1 cellular context compared by ENCODE assay signal in genomic region chr15:64216722-64217428, GRCh38.
TF ChIP-seq lines count a peak whose summit lies in the region.

No MANE protein-coding gene starts in this region.

TF ChIP-seq in HepG2, 621 proteins besides CTCF, POLR2A, EP300 and RAD21 (continued from another document and continues in another):
- TF ChIP-seq, protein P1, sequence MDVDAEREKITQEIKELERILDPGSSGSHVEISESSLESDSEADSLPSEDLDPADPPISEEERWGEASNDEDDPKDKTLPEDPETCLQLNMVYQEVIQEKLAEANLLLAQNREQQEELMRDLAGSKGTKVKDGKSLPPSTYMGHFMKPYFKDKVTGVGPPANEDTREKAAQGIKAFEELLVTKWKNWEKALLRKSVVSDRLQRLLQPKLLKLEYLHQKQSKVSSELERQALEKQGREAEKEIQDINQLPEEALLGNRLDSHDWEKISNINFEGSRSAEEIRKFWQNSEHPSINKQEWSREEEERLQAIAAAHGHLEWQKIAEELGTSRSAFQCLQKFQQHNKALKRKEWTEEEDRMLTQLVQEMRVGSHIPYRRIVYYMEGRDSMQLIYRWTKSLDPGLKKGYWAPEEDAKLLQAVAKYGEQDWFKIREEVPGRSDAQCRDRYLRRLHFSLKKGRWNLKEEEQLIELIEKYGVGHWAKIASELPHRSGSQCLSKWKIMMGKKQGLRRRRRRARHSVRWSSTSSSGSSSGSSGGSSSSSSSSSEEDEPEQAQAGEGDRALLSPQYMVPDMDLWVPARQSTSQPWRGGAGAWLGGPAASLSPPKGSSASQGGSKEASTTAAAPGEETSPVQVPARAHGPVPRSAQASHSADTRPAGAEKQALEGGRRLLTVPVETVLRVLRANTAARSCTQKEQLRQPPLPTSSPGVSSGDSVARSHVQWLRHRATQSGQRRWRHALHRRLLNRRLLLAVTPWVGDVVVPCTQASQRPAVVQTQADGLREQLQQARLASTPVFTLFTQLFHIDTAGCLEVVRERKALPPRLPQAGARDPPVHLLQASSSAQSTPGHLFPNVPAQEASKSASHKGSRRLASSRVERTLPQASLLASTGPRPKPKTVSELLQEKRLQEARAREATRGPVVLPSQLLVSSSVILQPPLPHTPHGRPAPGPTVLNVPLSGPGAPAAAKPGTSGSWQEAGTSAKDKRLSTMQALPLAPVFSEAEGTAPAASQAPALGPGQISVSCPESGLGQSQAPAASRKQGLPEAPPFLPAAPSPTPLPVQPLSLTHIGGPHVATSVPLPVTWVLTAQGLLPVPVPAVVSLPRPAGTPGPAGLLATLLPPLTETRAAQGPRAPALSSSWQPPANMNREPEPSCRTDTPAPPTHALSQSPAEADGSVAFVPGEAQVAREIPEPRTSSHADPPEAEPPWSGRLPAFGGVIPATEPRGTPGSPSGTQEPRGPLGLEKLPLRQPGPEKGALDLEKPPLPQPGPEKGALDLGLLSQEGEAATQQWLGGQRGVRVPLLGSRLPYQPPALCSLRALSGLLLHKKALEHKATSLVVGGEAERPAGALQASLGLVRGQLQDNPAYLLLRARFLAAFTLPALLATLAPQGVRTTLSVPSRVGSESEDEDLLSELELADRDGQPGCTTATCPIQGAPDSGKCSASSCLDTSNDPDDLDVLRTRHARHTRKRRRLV (CRISPR knock-in tag; IDR thresholded peaks at IDR 0.05): 0 out of 2 replicates have a peak, but pooled peaks have one; percentile 57
- no peak for TF ChIP-seq ZNF724P (CRISPR knock-in tag; IDR thresholded peaks at IDR 0.05; ENCODE audit: borderline replicate concordance)
- peak; percentile 87; the same call in 1 of the 2 replicates for TF ChIP-seq TBX2 (CRISPR knock-in tag; IDR thresholded peaks at IDR 0.05; ENCODE audit: borderline replicate concordance)
- peak; percentile 79; the same call in 1 of the 2 replicates for TF ChIP-seq ZNF670 (CRISPR knock-in tag; IDR thresholded peaks at IDR 0.05; ENCODE audit: borderline replicate concordance)
- peak; percentile 94 for TF ChIP-seq ZNF205 (CRISPR knock-in tag; IDR thresholded peaks at IDR 0.05)
- TF ChIP-seq, protein P2, sequence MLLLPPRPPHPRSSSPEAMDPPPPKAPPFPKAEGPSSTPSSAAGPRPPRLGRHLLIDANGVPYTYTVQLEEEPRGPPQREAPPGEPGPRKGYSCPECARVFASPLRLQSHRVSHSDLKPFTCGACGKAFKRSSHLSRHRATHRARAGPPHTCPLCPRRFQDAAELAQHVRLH (CRISPR knock-in tag; IDR thresholded peaks at IDR 0.05; ENCODE audit: borderline replicate concordance, low read depth): 0 out of 2 replicates have a peak, but pooled peaks have one; percentile 24
- TF ChIP-seq GABPB1 (CRISPR knock-in tag; IDR thresholded peaks at IDR 0.05): peak; percentile 25; the same call in 1 of the 2 replicates
- TF ChIP-seq, protein P3, sequence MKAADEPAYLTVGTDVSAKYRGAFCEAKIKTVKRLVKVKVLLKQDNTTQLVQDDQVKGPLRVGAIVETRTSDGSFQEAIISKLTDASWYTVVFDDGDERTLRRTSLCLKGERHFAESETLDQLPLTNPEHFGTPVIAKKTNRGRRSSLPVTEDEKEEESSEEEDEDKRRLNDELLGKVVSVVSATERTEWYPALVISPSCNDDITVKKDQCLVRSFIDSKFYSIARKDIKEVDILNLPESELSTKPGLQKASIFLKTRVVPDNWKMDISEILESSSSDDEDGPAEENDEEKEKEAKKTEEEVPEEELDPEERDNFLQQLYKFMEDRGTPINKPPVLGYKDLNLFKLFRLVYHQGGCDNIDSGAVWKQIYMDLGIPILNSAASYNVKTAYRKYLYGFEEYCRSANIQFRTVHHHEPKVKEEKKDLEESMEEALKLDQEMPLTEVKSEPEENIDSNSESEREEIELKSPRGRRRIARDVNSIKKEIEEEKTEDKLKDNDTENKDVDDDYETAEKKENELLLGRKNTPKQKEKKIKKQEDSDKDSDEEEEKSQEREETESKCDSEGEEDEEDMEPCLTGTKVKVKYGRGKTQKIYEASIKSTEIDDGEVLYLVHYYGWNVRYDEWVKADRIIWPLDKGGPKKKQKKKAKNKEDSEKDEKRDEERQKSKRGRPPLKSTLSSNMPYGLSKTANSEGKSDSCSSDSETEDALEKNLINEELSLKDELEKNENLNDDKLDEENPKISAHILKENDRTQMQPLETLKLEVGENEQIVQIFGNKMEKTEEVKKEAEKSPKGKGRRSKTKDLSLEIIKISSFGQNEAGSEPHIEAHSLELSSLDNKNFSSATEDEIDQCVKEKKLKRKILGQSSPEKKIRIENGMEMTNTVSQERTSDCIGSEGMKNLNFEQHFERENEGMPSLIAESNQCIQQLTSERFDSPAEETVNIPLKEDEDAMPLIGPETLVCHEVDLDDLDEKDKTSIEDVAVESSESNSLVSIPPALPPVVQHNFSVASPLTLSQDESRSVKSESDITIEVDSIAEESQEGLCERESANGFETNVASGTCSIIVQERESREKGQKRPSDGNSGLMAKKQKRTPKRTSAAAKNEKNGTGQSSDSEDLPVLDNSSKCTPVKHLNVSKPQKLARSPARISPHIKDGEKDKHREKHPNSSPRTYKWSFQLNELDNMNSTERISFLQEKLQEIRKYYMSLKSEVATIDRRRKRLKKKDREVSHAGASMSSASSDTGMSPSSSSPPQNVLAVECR (CRISPR knock-in tag; IDR thresholded peaks at IDR 0.05; ENCODE audit: borderline replicate concordance): peak; percentile 58; the same call in 1 of the 2 replicates
- no peak for TF ChIP-seq NAIF1 (CRISPR knock-in tag; IDR thresholded peaks at IDR 0.05; ENCODE audit: borderline replicate concordance)
- TF ChIP-seq, protein P4, sequence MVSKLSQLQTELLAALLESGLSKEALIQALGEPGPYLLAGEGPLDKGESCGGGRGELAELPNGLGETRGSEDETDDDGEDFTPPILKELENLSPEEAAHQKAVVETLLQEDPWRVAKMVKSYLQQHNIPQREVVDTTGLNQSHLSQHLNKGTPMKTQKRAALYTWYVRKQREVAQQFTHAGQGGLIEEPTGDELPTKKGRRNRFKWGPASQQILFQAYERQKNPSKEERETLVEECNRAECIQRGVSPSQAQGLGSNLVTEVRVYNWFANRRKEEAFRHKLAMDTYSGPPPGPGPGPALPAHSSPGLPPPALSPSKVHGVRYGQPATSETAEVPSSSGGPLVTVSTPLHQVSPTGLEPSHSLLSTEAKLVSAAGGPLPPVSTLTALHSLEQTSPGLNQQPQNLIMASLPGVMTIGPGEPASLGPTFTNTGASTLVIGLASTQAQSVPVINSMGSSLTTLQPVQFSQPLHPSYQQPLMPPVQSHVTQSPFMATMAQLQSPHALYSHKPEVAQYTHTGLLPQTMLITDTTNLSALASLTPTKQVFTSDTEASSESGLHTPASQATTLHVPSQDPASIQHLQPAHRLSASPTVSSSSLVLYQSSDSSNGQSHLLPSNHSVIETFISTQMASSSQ (IDR thresholded peaks at IDR 0.05; ENCODE audit: low read depth): peak; percentile 36
- TF ChIP-seq, protein P4 (CRISPR knock-in tag; IDR thresholded peaks at IDR 0.05; ENCODE audit: borderline replicate concordance): 0 out of 2 replicates have a peak, but pooled peaks have one; percentile 53
- no peak for TF ChIP-seq CCAR2 (optimal IDR thresholded peaks at IDR 0.05; ENCODE audit: low read depth, low read length)
- TF ChIP-seq MAFK (conservative IDR thresholded peaks at IDR 0.05 in 1 of 2, IDR thresholded peaks at IDR 0.05 in 1 of 2; ENCODE audit: low read length in 2 of 2): peak; percentile 70 to 86
- TF ChIP-seq MYC (CRISPR knock-in tag; IDR thresholded peaks at IDR 0.05; ENCODE audit: borderline replicate concordance): peak; percentile 87
- peak; percentile 57 for TF ChIP-seq ZNF264 (CRISPR knock-in tag; IDR thresholded peaks at IDR 0.05)
- TF ChIP-seq RFX5 (IDR thresholded peaks at IDR 0.05; ENCODE audit: low read depth, low read length): no peak
- TF ChIP-seq IRF2 (CRISPR knock-in tag; IDR thresholded peaks at IDR 0.05): peak; percentile 81; the same call in 1 of the 2 replicates
- 0 out of 2 replicates have a peak, but pooled peaks have one; percentile 11 for TF ChIP-seq ZNF121 (CRISPR knock-in tag; IDR thresholded peaks at IDR 0.05)
- no peak for TF ChIP-seq ZNF569 (CRISPR knock-in tag; IDR thresholded peaks at IDR 0.05; ENCODE audit: borderline replicate concordance)
- TF ChIP-seq ZNF101 (CRISPR knock-in tag; IDR thresholded peaks at IDR 0.05; ENCODE audit: borderline replicate concordance, low read depth): no peak
- peak; percentile 78 for TF ChIP-seq NR2F2 (IDR thresholded peaks at IDR 0.05; ENCODE audit: borderline replicate concordance, low read depth)
- TF ChIP-seq ZNF501 (CRISPR knock-in tag; IDR thresholded peaks at IDR 0.05): peak; percentile 70; the same call in 1 of the 2 replicates
- TF ChIP-seq, protein P5, sequence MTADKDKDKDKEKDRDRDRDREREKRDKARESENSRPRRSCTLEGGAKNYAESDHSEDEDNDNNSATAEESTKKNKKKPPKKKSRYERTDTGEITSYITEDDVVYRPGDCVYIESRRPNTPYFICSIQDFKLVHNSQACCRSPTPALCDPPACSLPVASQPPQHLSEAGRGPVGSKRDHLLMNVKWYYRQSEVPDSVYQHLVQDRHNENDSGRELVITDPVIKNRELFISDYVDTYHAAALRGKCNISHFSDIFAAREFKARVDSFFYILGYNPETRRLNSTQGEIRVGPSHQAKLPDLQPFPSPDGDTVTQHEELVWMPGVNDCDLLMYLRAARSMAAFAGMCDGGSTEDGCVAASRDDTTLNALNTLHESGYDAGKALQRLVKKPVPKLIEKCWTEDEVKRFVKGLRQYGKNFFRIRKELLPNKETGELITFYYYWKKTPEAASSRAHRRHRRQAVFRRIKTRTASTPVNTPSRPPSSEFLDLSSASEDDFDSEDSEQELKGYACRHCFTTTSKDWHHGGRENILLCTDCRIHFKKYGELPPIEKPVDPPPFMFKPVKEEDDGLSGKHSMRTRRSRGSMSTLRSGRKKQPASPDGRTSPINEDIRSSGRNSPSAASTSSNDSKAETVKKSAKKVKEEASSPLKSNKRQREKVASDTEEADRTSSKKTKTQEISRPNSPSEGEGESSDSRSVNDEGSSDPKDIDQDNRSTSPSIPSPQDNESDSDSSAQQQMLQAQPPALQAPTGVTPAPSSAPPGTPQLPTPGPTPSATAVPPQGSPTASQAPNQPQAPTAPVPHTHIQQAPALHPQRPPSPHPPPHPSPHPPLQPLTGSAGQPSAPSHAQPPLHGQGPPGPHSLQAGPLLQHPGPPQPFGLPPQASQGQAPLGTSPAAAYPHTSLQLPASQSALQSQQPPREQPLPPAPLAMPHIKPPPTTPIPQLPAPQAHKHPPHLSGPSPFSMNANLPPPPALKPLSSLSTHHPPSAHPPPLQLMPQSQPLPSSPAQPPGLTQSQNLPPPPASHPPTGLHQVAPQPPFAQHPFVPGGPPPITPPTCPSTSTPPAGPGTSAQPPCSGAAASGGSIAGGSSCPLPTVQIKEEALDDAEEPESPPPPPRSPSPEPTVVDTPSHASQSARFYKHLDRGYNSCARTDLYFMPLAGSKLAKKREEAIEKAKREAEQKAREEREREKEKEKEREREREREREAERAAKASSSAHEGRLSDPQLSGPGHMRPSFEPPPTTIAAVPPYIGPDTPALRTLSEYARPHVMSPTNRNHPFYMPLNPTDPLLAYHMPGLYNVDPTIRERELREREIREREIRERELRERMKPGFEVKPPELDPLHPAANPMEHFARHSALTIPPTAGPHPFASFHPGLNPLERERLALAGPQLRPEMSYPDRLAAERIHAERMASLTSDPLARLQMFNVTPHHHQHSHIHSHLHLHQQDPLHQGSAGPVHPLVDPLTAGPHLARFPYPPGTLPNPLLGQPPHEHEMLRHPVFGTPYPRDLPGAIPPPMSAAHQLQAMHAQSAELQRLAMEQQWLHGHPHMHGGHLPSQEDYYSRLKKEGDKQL (CRISPR knock-in tag; IDR thresholded peaks at IDR 0.05; ENCODE audit: low read depth): 0 out of 2 replicates have a peak, but pooled peaks have one; percentile 65
- TF ChIP-seq TCF12 (IDR thresholded peaks at IDR 0.05): no peak
- TF ChIP-seq TCF12 (CRISPR knock-in tag; IDR thresholded peaks at IDR 0.05): no peak
- TF ChIP-seq NFKBIZ (CRISPR knock-in tag; IDR thresholded peaks at IDR 0.05): peak; percentile 88
- TF ChIP-seq, protein P6, sequence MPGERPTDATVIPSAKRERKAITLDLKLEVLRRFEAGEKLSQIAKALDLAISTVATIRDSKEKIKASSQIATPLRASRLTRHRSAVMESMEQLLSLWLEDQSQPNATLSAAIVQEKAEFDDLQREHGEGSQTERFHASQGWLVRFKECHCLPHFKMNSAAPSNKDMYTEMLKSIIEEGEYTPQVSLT (CRISPR knock-in tag; IDR thresholded peaks at IDR 0.05; ENCODE audit: borderline replicate concordance, low read depth): no peak
- TF ChIP-seq ZFP1 (CRISPR knock-in tag; IDR thresholded peaks at IDR 0.05): 0 out of 2 replicates have a peak, but pooled peaks have one; percentile 72
- peak; percentile 61; the same call in 1 of the 2 replicates for TF ChIP-seq PPARG (CRISPR knock-in tag; conservative IDR thresholded peaks at IDR 0.05)
- peak; percentile 88 for TF ChIP-seq SOX5 (CRISPR knock-in tag; IDR thresholded peaks at IDR 0.05; ENCODE audit: borderline replicate concordance)
- peak; percentile 31 for TF ChIP-seq SMC3 (IDR thresholded peaks at IDR 0.05; ENCODE audit: low read length)
- 0 out of 2 replicates have a peak, but pooled peaks have one; percentile 53 for TF ChIP-seq KLF11 (CRISPR knock-in tag; IDR thresholded peaks at IDR 0.05)
- TF ChIP-seq RCOR2 (CRISPR knock-in tag; IDR thresholded peaks at IDR 0.05): peak; percentile 68; the same call in 1 of the 2 replicates
- peak; percentile 78; the same call in 1 of the 2 replicates for TF ChIP-seq NR2C2 (CRISPR knock-in tag; IDR thresholded peaks at IDR 0.05; ENCODE audit: borderline replicate concordance)
- peak; percentile 96 for TF ChIP-seq GATAD2A (CRISPR knock-in tag; IDR thresholded peaks at IDR 0.05)
- TF ChIP-seq ARNTL (CRISPR knock-in tag; IDR thresholded peaks at IDR 0.05): 0 out of 2 replicates have a peak, but pooled peaks have one; percentile 51
- 0 out of 2 replicates have a peak, but pooled peaks have one; percentile 12 for TF ChIP-seq JUND (CRISPR knock-in tag; IDR thresholded peaks at IDR 0.05)
- peak; percentile 67 for TF ChIP-seq CEBPB (IDR thresholded peaks at IDR 0.05; ENCODE audit: borderline replicate concordance, low read depth, low read length)
- peak; percentile 51; the same call in 1 of the 2 replicates for TF ChIP-seq SNAPC2 (CRISPR knock-in tag; IDR thresholded peaks at IDR 0.05)
- TF ChIP-seq GATAD1 (CRISPR knock-in tag; IDR thresholded peaks at IDR 0.05): 0 out of 2 replicates have a peak, but pooled peaks have one; percentile 38
